ENCODE assay signal across 1 cellular context in genomic region chr6:709471-710056, GRCh38.
TF ChIP-seq lines count a peak whose summit lies in the region.

No MANE protein-coding gene starts in this region.

TF ChIP-seq in K562, 482 proteins besides CTCF, POLR2A, EP300 and RAD21 (continued from another document):
- TF ChIP-seq HDAC3 (IDR thresholded peaks at IDR 0.05; ENCODE audit: borderline replicate concordance, partially characterized antibody) (no peak), ZSCAN32 (CRISPR knock-in tag; IDR thresholded peaks at IDR 0.05) (no peak), NR3C1 (CRISPR knock-in tag; IDR thresholded peaks at IDR 0.05) (no peak), ETV5 (CRISPR knock-in tag; IDR thresholded peaks at IDR 0.05; ENCODE audit: low read depth) (no peak), ARNT (IDR thresholded peaks at IDR 0.05) (no peak), KLF6 (CRISPR knock-in tag; IDR thresholded peaks at IDR 0.05; ENCODE audit: borderline replicate concordance) (no peak), SAP30 (IDR thresholded peaks at IDR 0.05; ENCODE audit: borderline replicate concordance, insufficient read depth, low read depth, low read length, poor library complexity, severe bottlenecking) (no peak), ZBTB1 (CRISPR knock-in tag; IDR thresholded peaks at IDR 0.05; ENCODE audit: borderline replicate concordance, low read depth) (no peak), HNRNPL (IDR thresholded peaks at IDR 0.05; ENCODE audit: low read depth, low read length) (no peak), NFATC3 (IDR thresholded peaks at IDR 0.05) (no peak), ZFP36 (IDR thresholded peaks at IDR 0.05; ENCODE audit: low read depth, low read length, partially characterized antibody) (peak; percentile 44), RHOXF2B (CRISPR knock-in tag; conservative IDR thresholded peaks at IDR 0.05) (no peak), CBX8 (IDR thresholded peaks at IDR 0.05; ENCODE audit: borderline replicate concordance, extremely low read depth, low read depth, low read length, poor library complexity, severe bottlenecking) (peak; percentile 98), KLF13 (tag; IDR thresholded peaks at IDR 0.05; ENCODE audit: borderline replicate concordance, low read depth) (no peak), MLX (CRISPR knock-in tag; conservative IDR thresholded peaks at IDR 0.05) (no peak), SOX6 (IDR thresholded peaks at IDR 0.05) (no peak)
TF ChIP-seq in K562: peak in this region for 5.
